Comparison of ENCODE assay signal across 22 cellular contexts in the genomic region with DNA sequence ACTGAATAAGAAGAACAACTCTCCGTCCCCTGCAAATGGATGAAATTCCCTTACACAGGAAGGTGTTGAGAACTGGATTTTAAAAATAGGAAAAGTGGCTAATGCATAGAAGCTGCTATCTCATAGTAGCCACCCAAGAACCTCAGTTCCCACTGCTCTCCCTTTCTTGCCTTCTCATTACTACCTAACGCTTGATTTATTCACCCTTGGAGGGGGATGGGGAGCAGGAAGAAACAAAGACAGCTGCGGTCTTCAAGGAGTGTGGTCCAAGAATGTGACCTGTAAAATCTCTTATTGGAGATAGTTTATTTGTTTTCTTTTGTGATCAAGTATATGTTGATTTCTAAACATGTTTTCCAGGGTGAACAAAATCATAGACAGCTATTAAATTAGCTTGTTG.
DNase-seq lines count a peak whose midpoint lies in the region; ATAC-seq, FAIRE-seq and TF ChIP-seq lines count a peak whose summit lies in the region.
"Had no signal": no experiment of that assay in that cellular context is flagged by ENCODE, and none has a peak within 500 bp of the region (broad histone marks: within the 10 kb centered on the region; RNA-seq: fewer than 3 reads in every experiment).

No MANE protein-coding gene starts in this region.

- H3K23ac ChIP-seq in H9 (ENCODE audit: insufficient read length, low read depth, low read length) (no peak overlapping the region), trophoblast cell (ENCODE audit: low read length) (no peak overlapping the region)

- peak overlapping the region; percentile 20 for H3K4me2 ChIP-seq in HepG2 (ENCODE audit: low read depth, low read length)
- no peak overlapping the region for H3K4me2 ChIP-seq in H9 (ENCODE audit: insufficient read depth, insufficient read length, low read length)
- no peak overlapping the region for H3K4me2 ChIP-seq in MM.1S (ENCODE audit: low read depth, low read length)
- H3K4me2 ChIP-seq in trophoblast cell (ENCODE audit: low read length), result no peak overlapping the region

- no peak overlapping the region for H3T11ph ChIP-seq in H9 (ENCODE audit: low read length)

- no peaks in the 10 kb centered on the region for H3K79me1 ChIP-seq in H9 (ENCODE audit: insufficient read depth, low read depth, low read length, poor library complexity, severe bottlenecking)
- no peaks in the 10 kb centered on the region for H3K79me1 ChIP-seq in trophoblast cell (ENCODE audit: low read length)

- no peak overlapping the region for H3K56ac ChIP-seq in H9 (ENCODE audit: insufficient read length, low read depth, low read length)

- H2BK12ac ChIP-seq in H9 (ENCODE audit: insufficient read length, low read depth, low read length), result no peak overlapping the region
- no peak overlapping the region for H2BK12ac ChIP-seq in trophoblast cell (ENCODE audit: low read length)

- H4K20me1 ChIP-seq in HepG2 (ENCODE audit: insufficient read depth, low read length), result no peaks in the 10 kb centered on the region
- H4K20me1 ChIP-seq in H9 (ENCODE audit: control insufficient read depth, insufficient read depth, insufficient read length), result no peaks in the 10 kb centered on the region
- H4K20me1 ChIP-seq in MM.1S (ENCODE audit: insufficient read depth, low read length), result no peaks in the 10 kb centered on the region

- 6% methylated on average over 3 of the region's 3 CpGs for WGBS in HepG2 (ENCODE audit: low lambda C conversion rate)
- WGBS in right lobe of liver (ENCODE audit: insufficient coverage, low coverage, low lambda C conversion rate, missing lambda C conversion rate), result 65% methylated on average over 3 of the region's 3 CpGs
- 50 to 54% methylated on average over 1 to 3 of the region's 3 CpGs for WGBS in endodermal cell (ENCODE audit: insufficient coverage in 1 of 2, insufficient read length in 1 of 2), 2 experiments
- no CpG with 5 or more reads among the region's 3 CpGs for WGBS in H9 (ENCODE audit: extremely low coverage, insufficient read length, low lambda C conversion rate)
- no CpG with 5 or more reads among the region's 3 CpGs for WGBS in trophoblast cell (ENCODE audit: extremely low coverage, insufficient coverage, insufficient read length)

- H3K4me3 ChIP-seq in HepG2 (replicated peaks in 1 of 3; ENCODE audit: insufficient read depth in 1 of 3, low read depth in 2 of 3, low read length in 3 of 3), result no peak overlapping the region
- no peak overlapping the region for H3K4me3 ChIP-seq in right lobe of liver
- no peak overlapping the region for H3K4me3 ChIP-seq in endodermal cell (ENCODE audit: low read length)
- no peak overlapping the region for H3K4me3 ChIP-seq in MM.1S (ENCODE audit: low read length)
- no peak overlapping the region for H3K4me3 ChIP-seq in trophoblast cell (ENCODE audit: low read depth, low read length)
- H3K4me3 ChIP-seq: K562 had no signal

- H2BK5ac ChIP-seq in H9 (ENCODE audit: insufficient read length, low read length) (no peak overlapping the region), trophoblast cell (ENCODE audit: low read depth, low read length, poor library complexity) (no peak overlapping the region)

- no peak for ATAC-seq in HepG2
- ATAC-seq in right lobe of liver, result no peak
- ATAC-seq: K562, Panc1 had no signal

- H4K8ac ChIP-seq in H9 (replicated peaks; ENCODE audit: insufficient read length, low read depth, low read length), result no peak overlapping the region
- no peak overlapping the region for H4K8ac ChIP-seq in trophoblast cell (ENCODE audit: low read depth, low read length)

- H3K79me2 ChIP-seq in HepG2 (ENCODE audit: insufficient read depth, low read length) (no peaks in the 10 kb centered on the region), H9 (ENCODE audit: insufficient read depth, low read length) (no peaks in the 10 kb centered on the region), MM.1S (ENCODE audit: low read length) (no peaks in the 10 kb centered on the region), trophoblast cell (ENCODE audit: control insufficient read depth, insufficient read depth, low read length, poor library complexity) (no peaks in the 10 kb centered on the region)

- TF ChIP-seq RAD21 in HepG2 (CRISPR knock-in tag; IDR thresholded peaks at IDR 0.05), result no peak

- no peaks in the 10 kb centered on the region for H3F3A ChIP-seq in MM.1S (ENCODE audit: insufficient read depth, low read length)

- TF ChIP-seq CTCF in HepG2 (CRISPR knock-in tag; IDR thresholded peaks at IDR 0.05), result no peak
- TF ChIP-seq CTCF in right lobe of liver (IDR thresholded peaks at IDR 0.05), result no peak
- TF ChIP-seq CTCF in endodermal cell (conservative IDR thresholded peaks at IDR 0.05), result no peak
- no peak for TF ChIP-seq CTCF in nephron progenitor cell (IDR thresholded peaks at IDR 0.05)
- TF ChIP-seq CTCF in H9 (conservative IDR thresholded peaks at IDR 0.05), result no peak
- TF ChIP-seq CTCF in MM.1S (IDR thresholded peaks at IDR 0.05; ENCODE audit: low read length), result no peak

- no peak overlapping the region for H2BK20ac ChIP-seq in H9 (ENCODE audit: low read depth, low read length, poor library complexity, severe bottlenecking)

- intact Hi-C loops in HepG2 (cut with micrococcal nuclease; ENCODE audit: unreplicated experiment) (no loop called here), right lobe of liver (cut with DNase I) (no loop called here)

- H4K5ac ChIP-seq in H9 (ENCODE audit: insufficient read length, low read depth, low read length), result no peak overlapping the region

- H3K4me1 ChIP-seq in HepG2 (ENCODE audit: insufficient read depth, low read length) (peaks cover 49% of the 10 kb centered on the region), right lobe of liver (peaks cover 0 to 19% (median 0%) of the 10 kb centered on the region in 4 donors), endodermal cell (ENCODE audit: control insufficient read depth, insufficient read depth, low read length) (no peaks in the 10 kb centered on the region), H9 (ENCODE audit: insufficient read depth, low read length) (peaks cover 3% of the 10 kb centered on the region; the same call in 1 of the 2 replicates), MM.1S (ENCODE audit: low read length) (no peaks in the 10 kb centered on the region), trophoblast cell (ENCODE audit: control insufficient read depth in 1 of 2, insufficient read depth in 2 of 2, low read length in 2 of 2) (no peaks in the 10 kb centered on the region)
- H3K4me1 ChIP-seq: BE2C had no signal

- no peaks in the 10 kb centered on the region for H3K23me2 ChIP-seq in H9 (ENCODE audit: insufficient read length, low read depth, low read length, poor library complexity, severe bottlenecking)

- H2BK15ac ChIP-seq in H9 (ENCODE audit: low read depth, low read length), result no peak overlapping the region

- BruUV-seq in HepG2 (replicated peaks; lab: Mats Ljungman, UMichigan), result no TSS peak

- H3K18ac ChIP-seq in H9 (ENCODE audit: insufficient read length, low read depth, low read length) (no peak overlapping the region), trophoblast cell (ENCODE audit: low read length) (no peak overlapping the region)

- in situ Hi-C loops in HepG2 (cut with HindIII; ENCODE audit: extremely low pct_ligation_motif_present, low pct_unique_long_range_greater_than_20kb), result no loop called here

- H3K9me3 ChIP-seq in HepG2 (ENCODE audit: low read length) (no peaks in the 10 kb centered on the region), right lobe of liver (no peaks in the 10 kb centered on the region), endodermal cell (ENCODE audit: control insufficient read depth, low read length) (peaks cover 9% of the 10 kb centered on the region), H9 (ENCODE audit: control insufficient read depth, low read depth, low read length) (no peaks in the 10 kb centered on the region), MM.1S (replicated peaks; ENCODE audit: insufficient read depth, low read length) (no peaks in the 10 kb centered on the region), trophoblast cell (ENCODE audit: insufficient read depth, low read depth, low read length) (peaks cover 3% of the 10 kb centered on the region)
- H3K9me3 ChIP-seq: BE2C had no signal

- H4K91ac ChIP-seq in H9 (ENCODE audit: insufficient read length, low read depth, low read length) (no peak overlapping the region), trophoblast cell (ENCODE audit: low read depth, low read length) (no peak overlapping the region)

- no peak overlapping the region for H3K4ac ChIP-seq in H9 (ENCODE audit: low read depth, low read length)
- H3K4ac ChIP-seq in trophoblast cell (ENCODE audit: low read depth, low read length), result no peak overlapping the region

- no peaks in the 10 kb centered on the region for H3K36me3 ChIP-seq in HepG2 (replicated peaks in 1 of 2; ENCODE audit: control insufficient read depth in 1 of 2, insufficient read depth in 2 of 2, low read length in 2 of 2)
- H3K36me3 ChIP-seq in right lobe of liver, result no peaks in the 10 kb centered on the region
- H3K36me3 ChIP-seq in endodermal cell (ENCODE audit: control insufficient read depth, insufficient read depth, low read length), result no peaks in the 10 kb centered on the region
- no peaks in the 10 kb centered on the region for H3K36me3 ChIP-seq in MM.1S (replicated peaks; ENCODE audit: insufficient read depth, low read length)
- no peaks in the 10 kb centered on the region for H3K36me3 ChIP-seq in trophoblast cell (ENCODE audit: control insufficient read depth in 1 of 2, insufficient read depth in 2 of 2, low read length in 2 of 2)
- H3K36me3 ChIP-seq: BE2C had no signal

- POLR2A ChIA-PET in HepG2 (lab: Yijun Ruan, JAX), result no interaction called here

- H3K4me1 Mint-ChIP-seq in endodermal cell, result peaks cover 23% of the 10 kb centered on the region
- peaks cover 64% of the 10 kb centered on the region for H3K4me1 Mint-ChIP-seq in nephron progenitor cell
- peaks cover 34 to 38% of the 10 kb centered on the region in 2 experiments for H3K4me1 Mint-ChIP-seq in H9
- H3K4me1 Mint-ChIP-seq: CD8-positive, alpha-beta memory T cell had no signal

- no peak for FAIRE-seq in HepG2 (lab: Jason Lieb, UNC)
- FAIRE-seq: H54, K562 had no signal

- H2AFZ ChIP-seq in HepG2 (ENCODE audit: low read length) (no peak overlapping the region), H9 (ENCODE audit: low read length) (no peak overlapping the region), MM.1S (ENCODE audit: low read length) (no peak overlapping the region), trophoblast cell (ENCODE audit: insufficient read depth, low read length, poor library complexity) (no peak overlapping the region)

- H3K14ac ChIP-seq in H9 (ENCODE audit: insufficient read depth, low read length) (no peak overlapping the region), trophoblast cell (ENCODE audit: low read length) (no peak overlapping the region)

- H3K4me3 Mint-ChIP-seq in endodermal cell, result no peak overlapping the region
- peak overlapping the region; percentile 20 for H3K4me3 Mint-ChIP-seq in nephron progenitor cell
- H3K4me3 Mint-ChIP-seq in H9, result no peak overlapping the region
- H3K4me3 Mint-ChIP-seq: CD14-positive monocyte; CD8-positive, alpha-beta memory T cell had no signal

- peaks cover 8% of the 10 kb centered on the region for H3K9me3 Mint-ChIP-seq in endodermal cell
- no peaks in the 10 kb centered on the region for H3K9me3 Mint-ChIP-seq in nephron progenitor cell
- peaks cover 5 to 6% of the 10 kb centered on the region in 2 experiments for H3K9me3 Mint-ChIP-seq in H9

- H3K9ac ChIP-seq in HepG2 (ENCODE audit: insufficient read depth, low read depth, low read length), result no peak overlapping the region
- H3K9ac ChIP-seq in endodermal cell (ENCODE audit: extremely low read depth, low read length, poor library complexity, severe bottlenecking), result no peak overlapping the region
- no peak overlapping the region for H3K9ac ChIP-seq in H9 (ENCODE audit: extremely low read depth, insufficient read length, low read length)
- no peak overlapping the region for H3K9ac ChIP-seq in MM.1S (ENCODE audit: low read length)
- H3K9ac ChIP-seq in trophoblast cell (ENCODE audit: low read length), result no peak overlapping the region

- H3K36me3 Mint-ChIP-seq in endodermal cell (ENCODE audit: low read depth), result peaks cover 5% of the 10 kb centered on the region
- no peaks in the 10 kb centered on the region for H3K36me3 Mint-ChIP-seq in nephron progenitor cell (ENCODE audit: low read depth)
- H3K36me3 Mint-ChIP-seq in H9 (ENCODE audit: insufficient read depth in 1 of 3, low read depth in 3 of 3), result peaks cover 6 to 7% (median 6%) of the 10 kb centered on the region in 3 experiments
- H3K36me3 Mint-ChIP-seq: CD14-positive monocyte; CD8-positive, alpha-beta memory T cell had no signal

- H3K27me3 Mint-ChIP-seq in endodermal cell (ENCODE audit: insufficient read depth), result no peaks in the 10 kb centered on the region
- peaks cover 9% of the 10 kb centered on the region for H3K27me3 Mint-ChIP-seq in nephron progenitor cell (ENCODE audit: low read depth, poor library complexity)
- H3K27me3 Mint-ChIP-seq in H9 (ENCODE audit: low read depth), result no peaks in the 10 kb centered on the region

- no peak overlapping the region for H3K27ac ChIP-seq in HepG2 (ENCODE audit: extremely low read length, insufficient read depth, low read length)
- no peak overlapping the region for H3K27ac ChIP-seq in right lobe of liver
- no peak overlapping the region for H3K27ac ChIP-seq in endodermal cell (ENCODE audit: low read depth, low read length)
- no peak overlapping the region for H3K27ac ChIP-seq in H9 (ENCODE audit: insufficient read length, low read depth, low read length)
- no peak overlapping the region for H3K27ac ChIP-seq in MM.1S (ENCODE audit: low read length)
- no peak overlapping the region for H3K27ac ChIP-seq in trophoblast cell (ENCODE audit: low read depth, low read length)
- H3K27ac ChIP-seq: RWPE1 had no signal

- CTCF ChIA-PET in HepG2 (lab: Yijun Ruan, JAX; ENCODE audit: low intra/inter-chr PET ratio, low total read pairs), result no interaction called here

- H2BK120ac ChIP-seq in H9 (ENCODE audit: low read depth, low read length, poor library complexity, severe bottlenecking) (no peak overlapping the region), trophoblast cell (ENCODE audit: insufficient read depth, low read length, poor library complexity) (no peak overlapping the region)

- no peaks in the 10 kb centered on the region for H3K27me3 ChIP-seq in HepG2 (ENCODE audit: control insufficient read depth in 1 of 2, insufficient read depth in 2 of 2, low read length in 2 of 2)
- H3K27me3 ChIP-seq in right lobe of liver, result no peaks in the 10 kb centered on the region
- no peaks in the 10 kb centered on the region for H3K27me3 ChIP-seq in endodermal cell (ENCODE audit: control insufficient read depth, insufficient read depth, low read length, poor library complexity, severe bottlenecking)
- no peaks in the 10 kb centered on the region for H3K27me3 ChIP-seq in H9 (ENCODE audit: insufficient read depth, low read length)
- H3K27me3 ChIP-seq in MM.1S (replicated peaks; ENCODE audit: insufficient read depth, low read length), result no peaks in the 10 kb centered on the region
- no peaks in the 10 kb centered on the region for H3K27me3 ChIP-seq in trophoblast cell (ENCODE audit: insufficient read depth, low read length)
- H3K27me3 ChIP-seq: BE2C had no signal

- H3K27ac Mint-ChIP-seq in endodermal cell (no peak overlapping the region), nephron progenitor cell (peak overlapping the region; percentile 26), H9 (no peak overlapping the region; a peak in 1 of 7 replicates)
- H3K27ac Mint-ChIP-seq: CD8-positive, alpha-beta memory T cell had no signal

- no peak overlapping the region for H2AK5ac ChIP-seq in H9 (ENCODE audit: insufficient read length, low read length)
- H2AK5ac ChIP-seq in trophoblast cell (ENCODE audit: low read length), result no peak overlapping the region

- H3K9me2 ChIP-seq in MM.1S (replicated peaks; ENCODE audit: insufficient read depth, low read length), result no peaks in the 10 kb centered on the region

- TF ChIP-seq POLR2A in HepG2 (IDR thresholded peaks at IDR 0.05; ENCODE audit: insufficient read depth in 1 of 2, low read depth in 2 of 2, low read length in 2 of 2), result no peak
- TF ChIP-seq POLR2A in right lobe of liver (IDR thresholded peaks at IDR 0.05), result no peak

- TF ChIP-seq EP300 in HepG2 (IDR thresholded peaks at IDR 0.05; ENCODE audit: low read depth in 2 of 2, low read length in 2 of 2) (no peak), HepG2 (CRISPR knock-in tag; IDR thresholded peaks at IDR 0.05; ENCODE audit: borderline replicate concordance) (no peak)

- DNase-seq in HepG2 (ENCODE audit: low spot score) (no peak), right lobe of liver (no peak), endodermal cell (peak; percentile 48), nephron progenitor cell (no peak), H9 (no peak), MM.1S (no peak), trophoblast cell (no peak), islet precursor cell (no peak)
- DNase-seq: 8988T; ACHN; BE2C; CD8-positive, alpha-beta memory T cell; Kasumi-1; NCI-H146; NCI-H1930; NCI-H2107; NCI-H226 had no signal

- no peak overlapping the region for H4K12ac ChIP-seq in trophoblast cell (ENCODE audit: low read depth, low read length)
